7 cellular contexts compared by ENCODE assay signal in the genomic region with DNA sequence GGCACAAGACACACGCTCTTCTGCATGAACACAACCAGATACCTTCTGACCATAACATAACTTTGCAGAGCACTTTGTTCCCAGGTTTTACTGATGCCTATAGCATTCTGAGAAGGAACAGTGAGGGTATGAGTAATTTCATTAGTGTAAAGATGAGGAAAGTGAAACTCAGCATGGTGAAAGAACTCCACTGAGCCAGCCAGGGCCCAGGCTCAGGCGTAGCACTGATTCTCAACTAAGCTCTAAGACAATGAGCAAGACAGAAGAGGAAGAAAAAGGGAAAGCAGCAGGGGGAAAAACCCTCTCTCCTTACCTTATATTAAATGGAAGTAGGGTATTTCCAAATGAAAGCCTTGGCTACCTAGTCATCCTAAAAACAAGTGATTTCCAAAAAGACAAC.
DNase-seq lines count a peak whose midpoint lies in the region; ATAC-seq lines count a peak whose summit lies in the region.
"Not testable (repeated sequence)": the region's sequence is repeated elsewhere in the genome, so short reads cannot be mapped to it uniquely, and the experiment has no call there.

No MANE protein-coding gene starts in this region.

- DNase-seq in activated naive CD4-positive, alpha-beta T cell treated with anti-CD3 and anti-CD28 coated beads for 36 hours; naive thymus-derived CD4-positive, alpha-beta T cell: not testable (repeated sequence)

- not testable (repeated sequence) for H3K36me3 ChIP-seq in naive thymus-derived CD4-positive, alpha-beta T cell (ENCODE audit: control insufficient read depth in 2 of 3, insufficient read depth in 3 of 3, low read length in 3 of 3)

- CTCF ChIA-PET in activated naive CD4-positive, alpha-beta T cell treated with anti-CD3 and anti-CD28 coated beads for 36 hours (lab: Charles Lee); naive thymus-derived CD4-positive, alpha-beta T cell (lab: Charles Lee): not testable (repeated sequence)

- H3K36me3 Mint-ChIP-seq in T-helper 1 cell treated with Interleukin-12 subunit alpha and Interleukin-12 subunit beta and Interleukin-4 antibody, amounts not matched to agents 30 μg/mL and 1 μg/mL, for 36 hours (ENCODE audit: low read depth); activated naive CD4-positive, alpha-beta T cell treated with anti-CD3 and anti-CD28 coated beads for 36 hours (ENCODE audit: low read depth); naive thymus-derived CD4-positive, alpha-beta T cell: not testable (repeated sequence)

- H3K27me3 ChIP-seq in naive thymus-derived CD4-positive, alpha-beta T cell (ENCODE audit: control insufficient read depth in 2 of 2, insufficient read depth in 2 of 2, low read length in 2 of 2) = not testable (repeated sequence)

- H3K4me1 ChIP-seq in naive thymus-derived CD4-positive, alpha-beta T cell (ENCODE audit: control insufficient read depth in 2 of 2, insufficient read depth in 2 of 2, low read length in 2 of 2) = not testable (repeated sequence)

- peak overlapping the region; percentile 76 for H3K27ac Mint-ChIP-seq in T-helper 1 cell treated with Interleukin-12 subunit alpha and Interleukin-12 subunit beta and Interleukin-4 antibody, amounts not matched to agents 30 μg/mL and 1 μg/mL, for 36 hours
- peak overlapping the region; percentile 47 for H3K27ac Mint-ChIP-seq in activated naive CD4-positive, alpha-beta T cell treated with anti-CD3 and anti-CD28 coated beads for 36 hours
- H3K27ac Mint-ChIP-seq in naive thymus-derived CD4-positive, alpha-beta T cell = peak overlapping the region in 1 of 9 donors; percentile 63

- H3K4me1 Mint-ChIP-seq in T-helper 1 cell treated with Interleukin-12 subunit alpha and Interleukin-12 subunit beta and Interleukin-4 antibody, amounts not matched to agents 30 μg/mL and 1 μg/mL, for 36 hours (ENCODE audit: low read depth); activated naive CD4-positive, alpha-beta T cell treated with anti-CD3 and anti-CD28 coated beads for 36 hours (ENCODE audit: low read depth); naive thymus-derived CD4-positive, alpha-beta T cell: not testable (repeated sequence)

- peak; percentile 82 for ATAC-seq in GM18907 (IDR thresholded peaks at IDR 0.05; ENCODE audit: unreplicated experiment)
- peak; percentile 65 for ATAC-seq in GM21390 (IDR thresholded peaks at IDR 0.05; ENCODE audit: unreplicated experiment)
- peak; percentile 48 for ATAC-seq in HG02763 (IDR thresholded peaks at IDR 0.05; ENCODE audit: unreplicated experiment)
- peak; percentile 63 for ATAC-seq in HG03159 (IDR thresholded peaks at IDR 0.05; ENCODE audit: unreplicated experiment)
- ATAC-seq in naive thymus-derived CD4-positive, alpha-beta T cell = peak; percentile 63

- H3K9me3 Mint-ChIP-seq in T-helper 1 cell treated with Interleukin-12 subunit alpha and Interleukin-12 subunit beta and Interleukin-4 antibody, amounts not matched to agents 30 μg/mL and 1 μg/mL, for 36 hours; activated naive CD4-positive, alpha-beta T cell treated with anti-CD3 and anti-CD28 coated beads for 36 hours; naive thymus-derived CD4-positive, alpha-beta T cell: not testable (repeated sequence)

- not testable (repeated sequence) for H3K9me3 ChIP-seq in naive thymus-derived CD4-positive, alpha-beta T cell (ENCODE audit: control insufficient read depth in 2 of 3, low read length in 3 of 3)

- H3K27me3 Mint-ChIP-seq in T-helper 1 cell treated with Interleukin-12 subunit alpha and Interleukin-12 subunit beta and Interleukin-4 antibody, amounts not matched to agents 30 μg/mL and 1 μg/mL, for 36 hours (ENCODE audit: low read depth); activated naive CD4-positive, alpha-beta T cell treated with anti-CD3 and anti-CD28 coated beads for 36 hours (ENCODE audit: low read depth); naive thymus-derived CD4-positive, alpha-beta T cell: not testable (repeated sequence)

- H3K4me3 Mint-ChIP-seq in T-helper 1 cell treated with Interleukin-12 subunit alpha and Interleukin-12 subunit beta and Interleukin-4 antibody, amounts not matched to agents 30 μg/mL and 1 μg/mL, for 36 hours = peak overlapping the region; percentile 67
- H3K4me3 Mint-ChIP-seq in activated naive CD4-positive, alpha-beta T cell treated with anti-CD3 and anti-CD28 coated beads for 36 hours; naive thymus-derived CD4-positive, alpha-beta T cell: not testable (repeated sequence)

- not testable (repeated sequence) for H3K4me3 ChIP-seq in naive thymus-derived CD4-positive, alpha-beta T cell (ENCODE audit: low read length)

- POLR2A ChIA-PET in naive thymus-derived CD4-positive, alpha-beta T cell (lab: Charles Lee) = not testable (repeated sequence)

- not testable (repeated sequence) for H3K27ac ChIP-seq in naive thymus-derived CD4-positive, alpha-beta T cell (ENCODE audit: low read depth, low read length)

- intact Hi-C loops in activated naive CD4-positive, alpha-beta T cell treated with anti-CD3 and anti-CD28 coated beads for 36 hours (cut with micrococcal nuclease); naive thymus-derived CD4-positive, alpha-beta T cell (cut with micrococcal nuclease): not testable (repeated sequence)
